In genomic region chr4:4509521-4509920, GRCh38 we compare ENCODE assay signal across 1 cellular context.
"Had no signal": no experiment of that assay in that cellular context is flagged by ENCODE, and none has a peak within 500 bp of the region (broad histone marks: within the 10 kb centered on the region; RNA-seq: fewer than 3 reads in every experiment).

No MANE protein-coding gene starts in this region.

- H3K4me3 ChIP-seq: MG63 had no signal

- H3K9me3 ChIP-seq: MG63 had no signal
